Comparison of ENCODE assay signal across 8 cellular contexts in the genomic region with DNA sequence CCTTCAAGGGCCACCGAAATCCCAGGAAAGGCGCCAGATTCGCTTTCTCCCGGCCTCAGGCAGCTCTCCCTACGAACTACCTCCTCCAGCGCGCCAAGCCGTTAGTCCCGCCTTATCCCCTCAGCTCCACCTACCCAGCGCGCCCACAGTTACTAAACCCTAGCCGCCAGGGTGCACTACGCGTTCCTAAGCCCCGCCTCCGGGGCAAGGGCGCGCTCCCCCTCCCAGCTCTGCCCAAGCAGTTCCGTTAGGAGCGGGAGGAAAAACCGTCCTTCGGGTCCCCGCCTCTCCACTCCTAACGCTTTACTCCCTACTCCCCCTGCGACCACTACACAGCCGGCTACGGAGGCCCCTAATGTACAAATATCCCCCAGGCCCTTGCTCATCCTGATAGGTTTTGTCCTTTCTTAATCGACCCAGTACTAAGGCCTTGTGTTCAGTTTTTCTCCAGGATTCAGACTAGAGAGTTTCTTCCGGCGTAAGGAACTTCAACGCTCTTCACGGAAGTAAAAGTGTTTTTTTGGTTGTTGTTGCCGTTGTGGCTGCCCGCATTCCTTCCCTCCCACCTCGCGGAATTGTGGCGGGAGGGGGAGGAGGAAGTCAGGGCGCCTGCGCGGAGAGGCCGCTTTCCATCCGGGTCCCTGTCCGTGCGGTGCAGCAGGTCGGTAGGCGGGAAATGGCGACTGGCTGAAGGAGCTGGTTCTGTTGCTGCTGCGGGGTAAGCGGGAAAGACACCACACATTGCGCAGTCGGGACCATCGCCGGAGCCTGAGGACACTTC. TPM values are rescaled to one million over a fixed set of nuclear protein-coding genes. Genes with fewer than 3 reads are reported as not detected.
A peak's percentile ranks its signal among the peaks of the same experiment; 100 is the strongest.
DNase-seq lines count a peak whose midpoint lies in the region; ATAC-seq and TF ChIP-seq lines count a peak whose summit lies in the region.

A gene (plus strand): TSS at position 655 of the 781 bp plus-strand sequence. CDS start 31,386 bp downstream, outside the sequence.

- H3K4me2 ChIP-seq in DND-41 (ENCODE audit: insufficient read depth, low read length) (peak within 1 kb of the TSS; percentile 77), KMS-11 (peak within 1 kb of the TSS; percentile 77)

- H3K9ac ChIP-seq in DND-41 (ENCODE audit: low read depth, low read length) (peak within 1 kb of the TSS; percentile 79), KMS-11 (peak within 1 kb of the TSS; percentile 93), muscle layer of colon (ENCODE audit: low read length) (peak within 1 kb of the TSS; percentile 97)

- H3K4me3 ChIP-seq in DND-41 (ENCODE audit: low read depth in 1 of 2, low read length in 2 of 2) (peak within 1 kb of the TSS; percentile 72 to 78), KMS-11 (IDR thresholded peaks at IDR 0.05; ENCODE audit: insufficient read depth, low read depth, low read length) (no peak within 1 kb of the TSS), Panc1 (ENCODE audit: low read depth in 2 of 2, low read length in 2 of 2) (peak within 1 kb of the TSS; percentile 94 to 96), esophagus (ENCODE audit: low read depth in 1 of 2, low read length in 2 of 2) (peak within 1 kb of the TSS; percentile 76 to 98), muscle layer of colon (ENCODE audit: low read depth in 1 of 2, low read length in 2 of 2) (peak within 1 kb of the TSS; percentile 75 to 86)

- POLR2A ChIA-PET in Panc1 (lab: Charles Lee) = interaction anchor here (0.5 to 1.2 kb wide), 5 partner anchors 15 to 222 kb away, joined by 3 to 10 read pairs (median 3); no protein-coding TSS in a partner anchor

- H3K4me1 Mint-ChIP-seq in activated T-cell treated with anti-CD3 and anti-CD28 coated beads, Interleukin-2, amount 50 U/mL, for 4 hours (ENCODE audit: low read depth) = peaks cover 45% of the 10 kb centered on the region

- H3K36me3 ChIP-seq in DND-41 (ENCODE audit: insufficient read depth, low read length) (peaks cover 8% of the 10 kb centered on the region; the same call in 1 of the 2 replicates), KMS-11 (ENCODE audit: insufficient read depth) (no peaks in the 10 kb centered on the region), Panc1 (ENCODE audit: control insufficient read depth, insufficient read depth, low read length) (peaks cover 7% of the 10 kb centered on the region; the same call in 1 of the 2 replicates), esophagus (ENCODE audit: control insufficient read depth in 2 of 2, insufficient read depth in 2 of 2, low read length in 1 of 2) (no peaks in the 10 kb centered on the region), muscle layer of colon (ENCODE audit: insufficient read depth, low read length) (no peaks in the 10 kb centered on the region)

- ATAC-seq in DND-41 (ENCODE audit: insufficient read depth, low read depth) = peak; percentile 95
- peak; percentile 88 for ATAC-seq in GM21737 (IDR thresholded peaks at IDR 0.05; ENCODE audit: unreplicated experiment)
- peak; percentile 97 for ATAC-seq in Panc1
- peak; percentile 97 to 98 for ATAC-seq in activated T-cell treated with anti-CD3 and anti-CD28 coated beads, Interleukin-2, amount 50 U/mL, for 4 hours

- H3K79me2 ChIP-seq in DND-41 (ENCODE audit: insufficient read depth, low read length) = peaks cover 59% of the 10 kb centered on the region
- peaks cover 47% of the 10 kb centered on the region for H3K79me2 ChIP-seq in KMS-11 (ENCODE audit: insufficient read depth, low read depth)

- H3K27me3 ChIP-seq in DND-41 (ENCODE audit: insufficient read depth, low read length, poor library complexity) (no peaks in the 10 kb centered on the region), KMS-11 (ENCODE audit: insufficient read depth, low read depth) (no peaks in the 10 kb centered on the region), Panc1 (ENCODE audit: control insufficient read depth, insufficient read depth, low read length) (no peaks in the 10 kb centered on the region), esophagus (ENCODE audit: control insufficient read depth in 1 of 2, insufficient read depth in 2 of 2, low read length in 2 of 2) (no peaks in the 10 kb centered on the region), muscle layer of colon (ENCODE audit: control insufficient read depth in 1 of 2, insufficient read depth in 2 of 2, low read length in 2 of 2) (no peaks in the 10 kb centered on the region)

- peak; percentile 97 for DNase-seq in DND-41
- peak; percentile 98 for DNase-seq in Panc1 (ENCODE audit: low read depth, low spot score)
- peak; percentile 87 for DNase-seq in activated T-cell treated with anti-CD3 and anti-CD28 coated beads, Interleukin-2, amount 50 U/mL, for 4 hours
- peak; percentile 90 for DNase-seq in stimulated activated CD8-positive, alpha-beta memory T cell treated with anti-CD3 and anti-CD28 coated beads, Interleukin-7, amount 100 ng/mL, for 24 hours (ENCODE audit: low read depth)

- peak within 1 kb of the TSS; percentile 88 for H2AFZ ChIP-seq in DND-41 (ENCODE audit: low read depth, low read length)
- peak within 1 kb of the TSS; percentile 93 for H2AFZ ChIP-seq in KMS-11 (ENCODE audit: low read depth)

- no peaks in the 10 kb centered on the region for H3K9me3 Mint-ChIP-seq in activated T-cell treated with anti-CD3 and anti-CD28 coated beads, Interleukin-2, amount 50 U/mL, for 4 hours

- H4K20me1 ChIP-seq in DND-41 (ENCODE audit: insufficient read depth, low read length) (peaks cover 19% of the 10 kb centered on the region), KMS-11 (ENCODE audit: insufficient read depth) (peaks cover 4% of the 10 kb centered on the region; the same call in 1 of the 2 replicates)

- BruUV-seq in Panc1 (replicated peaks; lab: Mats Ljungman, UMichigan) = no TSS peak

- H3K9me3 ChIP-seq in DND-41 (ENCODE audit: insufficient read depth, low read length, severe bottlenecking) (no peaks in the 10 kb centered on the region), Panc1 (ENCODE audit: control insufficient read depth, insufficient read depth, low read depth, low read length) (no peaks in the 10 kb centered on the region), esophagus (ENCODE audit: control insufficient read depth in 2 of 2, insufficient read depth in 1 of 2, low read depth in 1 of 2, low read length in 1 of 2) (no peaks in the 10 kb centered on the region), muscle layer of colon (ENCODE audit: low read length) (no peaks in the 10 kb centered on the region)

- intact Hi-C loops in Panc1 (cut with micrococcal nuclease; ENCODE audit: unreplicated experiment) = no loop called here

- H3K4me1 ChIP-seq in DND-41 (ENCODE audit: insufficient read depth, low read length) (peaks cover 39% of the 10 kb centered on the region), KMS-11 (ENCODE audit: low read depth, poor library complexity, severe bottlenecking) (peaks cover 26% of the 10 kb centered on the region), Panc1 (ENCODE audit: control insufficient read depth, insufficient read depth, low read length) (peaks cover 12% of the 10 kb centered on the region; the same call in 1 of the 2 replicates), esophagus (ENCODE audit: control insufficient read depth in 2 of 2, insufficient read depth in 2 of 2, low read length in 1 of 2) (no peaks in the 10 kb centered on the region), muscle layer of colon (ENCODE audit: insufficient read depth, low read length) (peaks cover 23% of the 10 kb centered on the region)

- CTCF ChIA-PET in Panc1 (lab: Charles Lee) = interaction anchor here (0.6 to 0.7 kb wide), 2 partner anchors 74 to 148 kb away, joined by 3 to 11 read pairs; no protein-coding TSS in a partner anchor

- peaks cover 4% of the 10 kb centered on the region for H3K36me3 Mint-ChIP-seq in activated T-cell treated with anti-CD3 and anti-CD28 coated beads, Interleukin-2, amount 50 U/mL, for 4 hours (ENCODE audit: insufficient read depth)

- in situ Hi-C loops in Panc1 (cut with HindIII; ENCODE audit: low pct_unique_long_range_greater_than_20kb, low sequenced_read_pairs) = no loop called here

- peak within 1 kb of the TSS; percentile 93 for H3K4me3 Mint-ChIP-seq in activated T-cell treated with anti-CD3 and anti-CD28 coated beads, Interleukin-2, amount 50 U/mL, for 4 hours

- H3K27ac ChIP-seq in DND-41 (ENCODE audit: low read length) (peak within 1 kb of the TSS; percentile 99), KMS-11 (peak within 1 kb of the TSS; percentile 98), Panc1 (ENCODE audit: low read length) (peak within 1 kb of the TSS; percentile 100), esophagus (ENCODE audit: low read depth in 2 of 2, low read length in 1 of 2) (peak within 1 kb of the TSS; percentile 95), muscle layer of colon (ENCODE audit: low read depth, low read length) (peak within 1 kb of the TSS; percentile 94)

- peak; percentile 56 for TF ChIP-seq CTCF in DND-41 (IDR thresholded peaks at IDR 0.05; ENCODE audit: borderline replicate concordance, extremely low read depth, low read length, poor library complexity, severe bottlenecking)
- peak; percentile 30; the same call in 1 of the 2 replicates for TF ChIP-seq CTCF in KMS-11 (conservative IDR thresholded peaks at IDR 0.05; ENCODE audit: low read depth, low read length)
- no peak for TF ChIP-seq CTCF in Panc1 (IDR thresholded peaks at IDR 0.05)

- WGBS in esophagus, 2 donors = 0% methylated on average over 47 to 53 of the region's 53 CpGs

- no peaks in the 10 kb centered on the region for H3K27me3 Mint-ChIP-seq in activated T-cell treated with anti-CD3 and anti-CD28 coated beads, Interleukin-2, amount 50 U/mL, for 4 hours (ENCODE audit: low read depth)

RNA-seq across cellular contexts. Expression of the gene that starts here (rescaled TPM):
- total RNA-seq in Panc1 (2021; ENCODE audit: unreplicated experiment) = 70.6 TPM
- 33.2 TPM for polyA plus RNA-seq in Panc1 (2012; ENCODE audit: insufficient read length)
- 10 to 100 TPM; 46.8 to 52.3 (median 47.8) TPM for total RNA-seq in activated T-cell treated with anti-CD3 and anti-CD28 coated beads, Interleukin-2, amount 50 U/mL, for 4 hours
- polyA plus RNA-seq in esophagus = 1 to 10 TPM; 3.5 to 4.4 TPM
